ENCODE assay signal across 20 cellular contexts in the genomic region with DNA sequence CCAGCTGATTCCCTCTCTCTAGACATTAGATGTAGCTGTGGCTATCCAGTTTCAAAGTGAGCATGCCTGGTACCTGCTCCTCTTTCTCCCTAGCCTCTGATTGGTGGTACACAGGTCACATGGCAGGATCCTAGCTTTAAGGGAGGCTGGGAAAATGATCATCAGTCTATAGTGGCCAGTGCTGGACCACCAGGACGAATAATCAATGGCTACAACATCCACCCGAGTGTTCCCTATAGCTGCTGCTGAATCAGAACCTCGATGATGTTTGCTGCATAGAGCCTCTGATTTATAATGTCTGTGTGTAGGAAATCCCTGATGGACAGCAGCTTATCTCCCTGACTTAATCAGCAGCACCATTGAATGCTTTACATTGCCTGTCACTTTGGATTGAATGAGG.
"Had no signal": no experiment of that assay in that cellular context is flagged by ENCODE, and none has a peak within 500 bp of the region (broad histone marks: within the 10 kb centered on the region; RNA-seq: fewer than 3 reads in every experiment).

No MANE protein-coding gene starts in this region.

- ATAC-seq: activated T-cell treated with anti-CD3 and anti-CD28 coated beads, Interleukin-2, amount 50 U/mL, for 72 hours; left cardiac atrium; naive thymus-derived CD4-positive, alpha-beta T cell; T-helper 17 cell had no signal

- DNase-seq: activated CD4-positive, alpha-beta memory T cell treated with anti-CD3 and anti-CD28 coated beads, Interleukin-2, amount 10 ng/mL, durations not matched to agents 7 days and 5 days; activated gamma-delta T cell treated with Interleukin-2 at 50 U/mL for 16 hours; activated naive CD8-positive, alpha-beta T cell treated with anti-CD3 and anti-CD28 coated beads for 36 hours; activated T-cell treated with anti-CD3 and anti-CD28 coated beads, Interleukin-2, amount 50 U/mL, for 72 hours; brain microvascular endothelial cell; dorsolateral prefrontal cortex; esophagus squamous epithelium; foreskin fibroblast; glutamatergic neuron; left cardiac atrium; naive thymus-derived CD4-positive, alpha-beta T cell; stimulated activated naive CD4-positive, alpha-beta T cell; T-helper 17 cell; upper lobe of left lung had no signal

- H3K9me3 ChIP-seq: right atrium auricular region, suprapubic skin, upper lobe of left lung had no signal

- H3K27ac ChIP-seq: brain microvascular endothelial cell, dorsolateral prefrontal cortex, esophagus squamous epithelium, right atrium auricular region, suprapubic skin, upper lobe of left lung had no signal

- H3K4me1 ChIP-seq: upper lobe of left lung had no signal

- FAIRE-seq: endometrium, TTC549 had no signal

- H3K4me3 ChIP-seq: dorsolateral prefrontal cortex, esophagus squamous epithelium, lung, right atrium auricular region, smooth muscle cell, suprapubic skin, upper lobe of left lung had no signal

- H3K27me3 ChIP-seq: brain microvascular endothelial cell, dorsolateral prefrontal cortex, esophagus squamous epithelium, right atrium auricular region, suprapubic skin, upper lobe of left lung had no signal

- H3K4me2 ChIP-seq: smooth muscle cell had no signal

- H3K36me3 ChIP-seq: brain microvascular endothelial cell, esophagus squamous epithelium, right atrium auricular region, suprapubic skin, upper lobe of left lung had no signal
